Comparison of ENCODE assay signal across 30 cellular contexts in the genomic region with DNA sequence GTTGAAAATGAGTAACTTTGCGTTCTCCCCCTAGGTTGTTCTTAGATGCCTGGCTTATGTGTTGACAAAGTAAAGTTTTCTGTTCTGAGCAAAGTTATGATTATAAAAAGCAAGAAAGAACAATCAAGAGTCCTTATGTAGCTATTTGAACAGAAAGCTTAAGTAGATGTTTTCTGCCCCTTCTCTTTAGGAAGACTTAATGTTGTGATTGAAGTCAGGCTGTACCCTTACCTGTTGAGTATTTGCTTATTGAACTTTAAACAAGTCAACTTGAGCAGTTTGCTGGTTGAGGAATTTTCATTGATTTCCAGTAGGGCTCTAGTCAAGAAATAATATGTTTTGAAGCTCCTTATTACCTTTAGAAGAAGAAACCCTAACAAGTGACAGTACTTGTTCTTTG.
"Had no signal": no experiment of that assay in that cellular context is flagged by ENCODE, and none has a peak within 500 bp of the region (broad histone marks: within the 10 kb centered on the region; RNA-seq: fewer than 3 reads in every experiment).

No MANE protein-coding gene starts in this region.

- H3K4me2 ChIP-seq: neural progenitor cell had no signal

- H3K9me3 ChIP-seq: left ventricle myocardium inferior, mucosa of descending colon, neutrophil, stomach, suprapubic skin, thoracic aorta, tibial artery, uterus had no signal

- H3K79me2 ChIP-seq: parathyroid adenoma had no signal

- H3K27me3 Mint-ChIP-seq: memory B cell; naive thymus-derived CD4-positive, alpha-beta T cell; stimulated activated naive B cell treated with anti-CD40 and anti-IgM and Interleukin-4, amounts not matched to agents 10 μg/mL and 1 μg/mL and 100 μg/mL, for 72 hours had no signal

- H3K27ac Mint-ChIP-seq: memory B cell; neural progenitor cell; stimulated activated naive B cell treated with anti-CD40 and anti-IgM and Interleukin-4, amounts not matched to agents 10 μg/mL and 1 μg/mL and 100 μg/mL, for 72 hours had no signal

- H3K4me1 Mint-ChIP-seq: memory B cell, nephron progenitor cell, neural progenitor cell had no signal

- H3K9ac ChIP-seq: neural progenitor cell, parathyroid adenoma had no signal

- H3K4me3 Mint-ChIP-seq: memory B cell; naive thymus-derived CD4-positive, alpha-beta T cell; nephron progenitor cell; neural progenitor cell; stimulated activated naive B cell treated with anti-CD40 and anti-IgM and Interleukin-4, amounts not matched to agents 10 μg/mL and 1 μg/mL and 100 μg/mL, for 72 hours had no signal

- ATAC-seq: left colon; mucosa of descending colon; right cardiac atrium; sciatic nerve; stimulated activated naive B cell treated with anti-CD40 and anti-IgM and Interleukin-4, amounts not matched to agents 10 μg/mL and 1 μg/mL and 100 μg/mL, for 72 hours; stimulated activated naive CD8-positive, alpha-beta T cell treated with anti-CD3 and anti-CD28 coated beads, Interleukin-15, Interleukin-2, amounts not matched to agents 100 U/mL and 50 U/mL, for 24 hours had no signal

- H2AFZ ChIP-seq: neural progenitor cell, parathyroid adenoma had no signal

- H3K9me3 Mint-ChIP-seq: memory B cell; naive thymus-derived CD4-positive, alpha-beta T cell; nephron progenitor cell; neural progenitor cell; stimulated activated naive B cell treated with anti-CD40 and anti-IgM and Interleukin-4, amounts not matched to agents 10 μg/mL and 1 μg/mL and 100 μg/mL, for 72 hours had no signal

- H3K27me3 ChIP-seq: neural progenitor cell, neutrophil, stomach, suprapubic skin, tibial artery, uterus had no signal

- DNase-seq: head of caudate nucleus; hippocampal formation; kidney; left colon; left ventricle myocardium inferior; midbrain; mucosa of descending colon; naive thymus-derived CD4-positive, alpha-beta T cell; nephron progenitor cell; occipital lobe; retina; right cardiac atrium; stimulated activated CD4-positive, alpha-beta T cell treated with anti-CD3 and anti-CD28 coated beads, Interleukin-12 subunit alpha, Interleukin-12 subunit beta, amount 100 ng/mL, for 4 hours; stimulated activated CD4-positive, alpha-beta T cell treated with anti-CD3 and anti-CD28 coated beads, Interleukin-15, amount 100 ng/mL, for 24 hours; stimulated activated CD4-positive, alpha-beta T cell treated with anti-CD3 and anti-CD28 coated beads, Interleukin-2, amount 100 ng/mL, for 24 hours; stimulated activated CD4-positive, alpha-beta T cell treated with anti-CD3 and anti-CD28 coated beads, Interleukin-4, amount 100 ng/mL, for 1 hour; stimulated activated naive B cell treated with anti-CD40 and anti-IgM and Interleukin-4, amounts not matched to agents 10 μg/mL and 1 μg/mL and 100 μg/mL, for 72 hours; stimulated activated naive CD8-positive, alpha-beta T cell treated with anti-CD3 and anti-CD28 coated beads, Interleukin-15, Interleukin-2, amounts not matched to agents 100 U/mL and 50 U/mL, for 24 hours; stomach; tibial artery; trophoblast cell; uterus had no signal

- H3K4me3 ChIP-seq: left ventricle myocardium inferior, mucosa of descending colon, neural progenitor cell, skin epidermis, stomach, suprapubic skin, thoracic aorta, tibial artery, uterus had no signal

- H3K36me3 ChIP-seq: neural progenitor cell, thoracic aorta, uterus had no signal

- H3K27ac ChIP-seq: left ventricle myocardium inferior, neural progenitor cell, neutrophil, parathyroid adenoma, skin epidermis, stomach, suprapubic skin, tibial artery, uterus had no signal

- H3K4me1 ChIP-seq: neural progenitor cell, suprapubic skin, uterus had no signal
